Comparison of ENCODE assay signal across 16 cellular contexts in genomic region chr3:119405315-119405714, GRCh38. TPM values are rescaled to one million over a fixed set of nuclear protein-coding genes. Genes with fewer than 3 reads are reported as not detected.
DNase-seq lines count a peak whose midpoint lies in the region; ATAC-seq and TF ChIP-seq lines count a peak whose summit lies in the region.
"Had no signal": no experiment of that assay in that cellular context is flagged by ENCODE, and none has a peak within 500 bp of the region (broad histone marks: within the 10 kb centered on the region; RNA-seq: fewer than 3 reads in every experiment).

No MANE protein-coding gene starts in this region.

- H3K4me3 ChIP-seq in left ventricle myocardium inferior = no peak overlapping the region
- H3K4me3 ChIP-seq in esophagus muscularis mucosa = no peak overlapping the region
- no peak overlapping the region for H3K4me3 ChIP-seq in neuronal stem cell (ENCODE audit: low read length in 2 of 2)
- H3K4me3 ChIP-seq: GM23248 had no signal

- TF ChIP-seq CTCF in left ventricle myocardium inferior (IDR thresholded peaks at IDR 0.05; ENCODE audit: borderline replicate concordance) = no peak
- TF ChIP-seq CTCF in esophagus muscularis mucosa (IDR thresholded peaks at IDR 0.05) = no peak

- peaks cover 85% of the 10 kb centered on the region for H3K36me3 ChIP-seq in left ventricle myocardium inferior
- peaks cover 13 to 92% (median 61%) of the 10 kb centered on the region in 4 donors for H3K36me3 ChIP-seq in esophagus muscularis mucosa
- no peaks in the 10 kb centered on the region for H3K36me3 ChIP-seq in neuronal stem cell (replicated peaks in 1 of 2; ENCODE audit: control insufficient read depth in 2 of 2, insufficient read depth in 2 of 2, low read length in 2 of 2)
- H3K36me3 ChIP-seq: BE2C had no signal

- no peak overlapping the region for H3K23ac ChIP-seq in neuronal stem cell (ENCODE audit: low read depth, low read length, poor library complexity)

- H3K4me1 ChIP-seq in left ventricle myocardium inferior (peaks cover 11% of the 10 kb centered on the region), esophagus muscularis mucosa (peaks cover 0 to 5% (median 0%) of the 10 kb centered on the region in 4 donors), neuronal stem cell (ENCODE audit: control insufficient read depth in 2 of 2, insufficient read depth in 1 of 2, low read depth in 1 of 2, low read length in 2 of 2) (peaks cover 3 to 8% of the 10 kb centered on the region in 2 donors)
- H3K4me1 ChIP-seq: BE2C had no signal

- H2BK15ac ChIP-seq in neuronal stem cell (ENCODE audit: low read length) = no peak overlapping the region

- H3K9me3 ChIP-seq in left ventricle myocardium inferior (replicated peaks) (no peaks in the 10 kb centered on the region), esophagus muscularis mucosa (no peaks in the 10 kb centered on the region), neuronal stem cell (replicated peaks in 1 of 2; ENCODE audit: control insufficient read depth in 2 of 2, insufficient read depth in 1 of 2, low read depth in 1 of 2, low read length in 2 of 2) (no peaks in the 10 kb centered on the region)
- H3K9me3 ChIP-seq: BE2C had no signal

- H3K79me1 ChIP-seq in neuronal stem cell (ENCODE audit: low read depth, low read length) = no peaks in the 10 kb centered on the region

- DNase-seq in left ventricle myocardium superior (no peak), left ventricle myocardium inferior (no peak), esophagus muscularis mucosa (ENCODE audit: extremely low spot score) (peak; percentile 68), neuronal stem cell (ENCODE audit: low spot score) (no peak), NCI-H2171 (lab: John Stamatoyannopoulos, UW) (no peak)
- DNase-seq: BE2C; C1 segment of cervical spinal cord; CD4-positive, CD25-positive, alpha-beta regulatory T cell; CD8-positive, alpha-beta memory T cell; COR-L47; DMS 273 treated with DMSO at 0.1 percent for 48 hours; DMS53; DND-41; GM23248; HCEC 1CT had no signal

- no peak overlapping the region for H4K91ac ChIP-seq in neuronal stem cell (ENCODE audit: low read depth, low read length, poor library complexity)

- H3K4me2 ChIP-seq in neuronal stem cell (ENCODE audit: insufficient read depth, low read length, poor library complexity, severe bottlenecking) = no peak overlapping the region

- no peak for TF ChIP-seq EP300 in esophagus muscularis mucosa (IDR thresholded peaks at IDR 0.05)

- intact Hi-C loops in left ventricle myocardium superior (cut with micrococcal nuclease) = no loop called here
- intact Hi-C loops in left ventricle myocardium inferior (cut with micrococcal nuclease) = no loop called here
- intact Hi-C loops in esophagus muscularis mucosa (cut with DNase I) = no loop called here

- peak overlapping the region; percentile 15 for H3K18ac ChIP-seq in neuronal stem cell (ENCODE audit: low read length)

- H4K8ac ChIP-seq in neuronal stem cell (ENCODE audit: low read depth, low read length) = no peak overlapping the region

- H3K27ac ChIP-seq in left ventricle myocardium inferior (replicated peaks) (no peak overlapping the region), esophagus muscularis mucosa (replicated peaks in 1 of 4) (no peak overlapping the region), neuronal stem cell (replicated peaks; ENCODE audit: low read length) (no peak overlapping the region)
- H3K27ac ChIP-seq: GM23248 had no signal

- no peak overlapping the region for H2AK5ac ChIP-seq in neuronal stem cell (ENCODE audit: low read depth, low read length)

- no peak overlapping the region for H2BK12ac ChIP-seq in neuronal stem cell (ENCODE audit: low read length)

- no peak overlapping the region for H3K4ac ChIP-seq in neuronal stem cell (ENCODE audit: low read length)

- no peak overlapping the region for H3K9ac ChIP-seq in neuronal stem cell (ENCODE audit: low read depth, low read length, poor library complexity)
- H3K9ac ChIP-seq: GM23248 had no signal

- no peak overlapping the region for H2AFZ ChIP-seq in neuronal stem cell (ENCODE audit: low read length)
- H2AFZ ChIP-seq: GM23248 had no signal

- 77% methylated on average over 2 of the region's 2 CpGs for WGBS in esophagus muscularis mucosa
- no CpG with 5 or more reads among the region's 2 CpGs for WGBS in neuronal stem cell (ENCODE audit: extremely low coverage in 2 of 2, insufficient read length in 2 of 2, insufficient replicate concordance in 1 of 2), 2 donors

- no peak overlapping the region for H3K14ac ChIP-seq in neuronal stem cell (ENCODE audit: low read length)

- no peak overlapping the region for H2BK120ac ChIP-seq in neuronal stem cell (ENCODE audit: low read depth, low read length)

- H3K27me3 ChIP-seq in left ventricle myocardium inferior (ENCODE audit: low read depth) (no peaks in the 10 kb centered on the region), esophagus muscularis mucosa (no peaks in the 10 kb centered on the region), neuronal stem cell (ENCODE audit: control insufficient read depth in 3 of 3, insufficient read depth in 3 of 3, low read depth in 1 of 3, low read length in 3 of 3) (no peaks in the 10 kb centered on the region)
- H3K27me3 ChIP-seq: BE2C had no signal

- H2BK5ac ChIP-seq in neuronal stem cell (ENCODE audit: low read length) = no peak overlapping the region

- TF ChIP-seq POLR2A in esophagus muscularis mucosa (IDR thresholded peaks at IDR 0.05; ENCODE audit: low read depth) = no peak

- peak; percentile 54 for ATAC-seq in left ventricle myocardium superior
- no peak for ATAC-seq in GM18867 (IDR thresholded peaks at IDR 0.05; ENCODE audit: unreplicated experiment)

RNA-seq across cellular contexts. Expression of gene TMEM39A, which starts 58.1 kb away (rescaled TPM):
- 17.5 TPM for total RNA-seq in left ventricle myocardium superior
- total RNA-seq in left ventricle myocardium inferior = 12.2 TPM
- 10 to 100 TPM in 3 of 4 donors, 1 to 10 TPM in 1; 10.0 to 34.3 (median 25.9) TPM for total RNA-seq in esophagus muscularis mucosa
- 19.2 TPM for polyA plus RNA-seq in neuronal stem cell (2013, experiment 1 of 2)
- polyA plus RNA-seq in neuronal stem cell (2013, experiment 2 of 2) = 17.0 TPM
